2 cellular contexts compared by ENCODE assay signal in the genomic region with DNA sequence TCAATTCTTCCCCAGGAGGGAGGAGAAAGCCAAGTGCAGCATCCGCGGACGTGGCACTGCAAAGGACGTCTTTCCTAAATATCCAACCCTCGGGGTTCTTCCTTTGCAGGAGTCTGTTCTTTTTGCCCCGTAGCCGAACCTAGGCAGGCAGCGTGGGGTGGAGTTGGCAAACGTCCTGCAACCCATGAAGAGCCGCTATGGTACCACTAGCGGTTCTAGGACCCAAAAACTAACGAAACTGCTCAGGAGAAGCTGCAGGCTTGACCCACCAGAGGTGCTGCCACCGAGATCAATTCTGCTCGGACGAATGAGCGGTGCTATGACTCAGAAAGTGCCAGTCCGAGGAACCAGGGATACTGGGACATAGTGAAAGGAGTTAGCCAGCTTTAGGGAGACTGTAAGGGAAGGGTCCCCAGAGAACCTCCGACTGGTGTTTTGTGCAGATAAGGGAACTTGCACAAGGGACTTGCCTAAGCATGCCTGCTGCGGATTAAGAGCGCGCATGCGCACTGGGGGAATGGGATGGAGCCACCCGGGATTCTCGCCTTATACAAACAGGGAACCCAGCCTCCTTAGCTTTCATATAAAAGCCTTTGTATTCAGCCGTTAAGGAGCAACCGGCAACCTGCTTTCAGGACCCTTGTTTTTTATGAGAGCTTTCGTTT.
TF ChIP-seq lines count a peak whose summit lies in the region.

No MANE protein-coding gene starts in this region.

TF ChIP-seq in HEK293, 187 proteins besides CTCF, POLR2A, EP300 and RAD21 (continued from another document):
- TF ChIP-seq, protein P1, sequence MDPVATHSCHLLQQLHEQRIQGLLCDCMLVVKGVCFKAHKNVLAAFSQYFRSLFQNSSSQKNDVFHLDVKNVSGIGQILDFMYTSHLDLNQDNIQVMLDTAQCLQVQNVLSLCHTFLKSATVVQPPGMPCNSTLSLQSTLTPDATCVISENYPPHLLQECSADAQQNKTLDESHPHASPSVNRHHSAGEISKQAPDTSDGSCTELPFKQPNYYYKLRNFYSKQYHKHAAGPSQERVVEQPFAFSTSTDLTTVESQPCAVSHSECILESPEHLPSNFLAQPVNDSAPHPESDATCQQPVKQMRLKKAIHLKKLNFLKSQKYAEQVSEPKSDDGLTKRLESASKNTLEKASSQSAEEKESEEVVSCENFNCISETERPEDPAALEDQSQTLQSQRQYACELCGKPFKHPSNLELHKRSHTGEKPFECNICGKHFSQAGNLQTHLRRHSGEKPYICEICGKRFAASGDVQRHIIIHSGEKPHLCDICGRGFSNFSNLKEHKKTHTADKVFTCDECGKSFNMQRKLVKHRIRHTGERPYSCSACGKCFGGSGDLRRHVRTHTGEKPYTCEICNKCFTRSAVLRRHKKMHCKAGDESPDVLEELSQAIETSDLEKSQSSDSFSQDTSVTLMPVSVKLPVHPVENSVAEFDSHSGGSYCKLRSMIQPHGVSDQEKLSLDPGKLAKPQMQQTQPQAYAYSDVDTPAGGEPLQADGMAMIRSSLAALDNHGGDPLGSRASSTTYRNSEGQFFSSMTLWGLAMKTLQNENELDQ (tag by site-specific recombination; IDR thresholded peaks at IDR 0.05; ENCODE audit: low read depth), result no peak
- TF ChIP-seq ZNF610 (tag by site-specific recombination; IDR thresholded peaks at IDR 0.05; ENCODE audit: borderline replicate concordance), result peak; percentile 55; the same call in 1 of the 2 replicates
- peak; percentile 14; the same call in 1 of the 2 replicates for TF ChIP-seq ZNF561 (tag by site-specific recombination; IDR thresholded peaks at IDR 0.05; ENCODE audit: borderline replicate concordance)
- TF ChIP-seq ZNF544 (tag by site-specific recombination; IDR thresholded peaks at IDR 0.05), result no peak
- TF ChIP-seq ZNF394 (tag by site-specific recombination; IDR thresholded peaks at IDR 0.05; ENCODE audit: borderline replicate concordance), result peak; percentile 32; the same call in 1 of the 2 replicates
- no peak for TF ChIP-seq ZNF311 (tag by site-specific recombination; IDR thresholded peaks at IDR 0.05; ENCODE audit: borderline replicate concordance)
- TF ChIP-seq ZBTB48 (tag by site-specific recombination; IDR thresholded peaks at IDR 0.05), result peak; percentile 98
- TF ChIP-seq, protein P2, sequence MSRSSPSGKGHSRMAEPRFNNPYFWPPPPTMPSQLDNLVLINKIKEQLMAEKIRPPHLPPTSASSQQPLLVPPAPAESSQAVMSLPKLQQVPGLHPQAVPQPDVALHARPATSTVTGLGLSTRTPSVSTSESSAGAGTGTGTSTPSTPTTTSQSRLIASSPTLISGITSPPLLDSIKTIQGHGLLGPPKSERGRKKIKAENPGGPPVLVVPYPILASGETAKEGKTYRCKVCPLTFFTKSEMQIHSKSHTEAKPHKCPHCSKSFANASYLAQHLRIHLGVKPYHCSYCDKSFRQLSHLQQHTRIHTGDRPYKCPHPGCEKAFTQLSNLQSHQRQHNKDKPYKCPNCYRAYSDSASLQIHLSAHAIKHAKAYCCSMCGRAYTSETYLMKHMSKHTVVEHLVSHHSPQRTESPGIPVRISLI (tag by site-specific recombination; IDR thresholded peaks at IDR 0.05), result no peak
- TF ChIP-seq IKZF3 (tag by site-specific recombination; IDR thresholded peaks at IDR 0.05), result peak; percentile 76
- TF ChIP-seq ZNF23 (tag by site-specific recombination; IDR thresholded peaks at IDR 0.05; ENCODE audit: borderline replicate concordance), result no peak
- TF ChIP-seq ZNF2 (tag by site-specific recombination; IDR thresholded peaks at IDR 0.05), result no peak
- peak; percentile 81; the same call in 1 of the 2 replicates for TF ChIP-seq ZSCAN30 (tag by site-specific recombination; IDR thresholded peaks at IDR 0.05)
- TF ChIP-seq ZNF600 (tag by site-specific recombination; IDR thresholded peaks at IDR 0.05), result peak; percentile 20; the same call in 1 of the 2 replicates
TF ChIP-seq in HEK293: peak in this region for 9.

TF ChIP-seq in SK-N-SH, 30 proteins besides CTCF, POLR2A, EP300 and RAD21 (continued from another document):
- TF ChIP-seq, protein P3, sequence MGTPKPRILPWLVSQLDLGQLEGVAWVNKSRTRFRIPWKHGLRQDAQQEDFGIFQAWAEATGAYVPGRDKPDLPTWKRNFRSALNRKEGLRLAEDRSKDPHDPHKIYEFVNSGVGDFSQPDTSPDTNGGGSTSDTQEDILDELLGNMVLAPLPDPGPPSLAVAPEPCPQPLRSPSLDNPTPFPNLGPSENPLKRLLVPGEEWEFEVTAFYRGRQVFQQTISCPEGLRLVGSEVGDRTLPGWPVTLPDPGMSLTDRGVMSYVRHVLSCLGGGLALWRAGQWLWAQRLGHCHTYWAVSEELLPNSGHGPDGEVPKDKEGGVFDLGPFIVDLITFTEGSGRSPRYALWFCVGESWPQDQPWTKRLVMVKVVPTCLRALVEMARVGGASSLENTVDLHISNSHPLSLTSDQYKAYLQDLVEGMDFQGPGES (IDR thresholded peaks at IDR 0.05; ENCODE audit: low read depth, low read length), result no peak
- TF ChIP-seq POLR2AphosphoS5 (IDR thresholded peaks at IDR 0.05; ENCODE audit: low read depth, low read length) (peak; percentile 83), RCOR1 (IDR thresholded peaks at IDR 0.05; ENCODE audit: low read length) (no peak), CHD2 (IDR thresholded peaks at IDR 0.05; ENCODE audit: low read length, partially characterized antibody) (peak; percentile 7), TEAD4 (IDR thresholded peaks at IDR 0.05; ENCODE audit: borderline replicate concordance, insufficient read depth) (no peak), EZH2phosphoT487 (IDR thresholded peaks at IDR 0.05; ENCODE audit: borderline replicate concordance, low read depth) (no peak), NRF1 (IDR thresholded peaks at IDR 0.05; ENCODE audit: low read depth, low read length) (peak; percentile 74), GATA2 (CRISPR knock-in tag; IDR thresholded peaks at IDR 0.05) (no peak), REST (IDR thresholded peaks at IDR 0.05; ENCODE audit: low read depth, low read length) (0 out of 2 replicates have a peak, but pooled peaks have one; percentile 4), GABPA (IDR thresholded peaks at IDR 0.05; ENCODE audit: low read depth) (no peak), TAF1 (IDR thresholded peaks at IDR 0.05; ENCODE audit: borderline replicate concordance, low read depth, low read length) (peak; percentile 54; the same call in 1 of the 2 replicates), MAX (IDR thresholded peaks at IDR 0.05; ENCODE audit: low read depth) (peak; percentile 16; the same call in 1 of the 2 replicates)
